1 cellular context compared by ENCODE assay signal in the genomic region with DNA sequence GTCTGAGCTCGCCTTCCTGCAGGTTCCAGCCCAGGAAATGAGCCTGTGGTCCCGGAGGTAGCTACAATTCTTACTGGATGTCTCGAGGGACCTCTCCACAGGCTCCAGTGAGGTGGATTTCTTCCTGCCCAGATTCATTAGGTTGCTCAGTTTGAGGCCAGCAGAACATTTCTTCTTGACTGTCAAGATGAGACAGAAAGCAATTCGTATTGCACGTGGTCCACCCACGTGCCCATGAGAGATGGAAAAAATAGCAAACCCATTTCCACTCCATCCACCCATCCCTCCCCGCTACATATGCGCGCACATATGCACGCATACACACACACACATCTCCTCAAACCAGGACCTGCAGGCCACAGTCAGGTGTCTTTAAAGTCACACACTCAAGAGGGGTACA.
A peak's percentile ranks its signal among the peaks of the same experiment; 100 is the strongest.
TF ChIP-seq lines count a peak whose summit lies in the region.

No MANE protein-coding gene starts in this region.

TF ChIP-seq in HepG2, 621 proteins besides CTCF, POLR2A, EP300 and RAD21 (continued from another document):
- TF ChIP-seq, protein P1, sequence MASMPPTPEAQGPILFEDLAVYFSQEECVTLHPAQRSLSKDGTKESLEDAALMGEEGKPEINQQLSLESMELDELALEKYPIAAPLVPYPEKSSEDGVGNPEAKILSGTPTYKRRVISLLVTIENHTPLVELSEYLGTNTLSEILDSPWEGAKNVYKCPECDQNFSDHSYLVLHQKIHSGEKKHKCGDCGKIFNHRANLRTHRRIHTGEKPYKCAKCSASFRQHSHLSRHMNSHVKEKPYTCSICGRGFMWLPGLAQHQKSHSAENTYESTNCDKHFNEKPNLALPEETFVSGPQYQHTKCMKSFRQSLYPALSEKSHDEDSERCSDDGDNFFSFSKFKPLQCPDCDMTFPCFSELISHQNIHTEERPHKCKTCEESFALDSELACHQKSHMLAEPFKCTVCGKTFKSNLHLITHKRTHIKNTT (CRISPR knock-in tag; IDR thresholded peaks at IDR 0.05), result no peak
- TF ChIP-seq, protein P2, sequence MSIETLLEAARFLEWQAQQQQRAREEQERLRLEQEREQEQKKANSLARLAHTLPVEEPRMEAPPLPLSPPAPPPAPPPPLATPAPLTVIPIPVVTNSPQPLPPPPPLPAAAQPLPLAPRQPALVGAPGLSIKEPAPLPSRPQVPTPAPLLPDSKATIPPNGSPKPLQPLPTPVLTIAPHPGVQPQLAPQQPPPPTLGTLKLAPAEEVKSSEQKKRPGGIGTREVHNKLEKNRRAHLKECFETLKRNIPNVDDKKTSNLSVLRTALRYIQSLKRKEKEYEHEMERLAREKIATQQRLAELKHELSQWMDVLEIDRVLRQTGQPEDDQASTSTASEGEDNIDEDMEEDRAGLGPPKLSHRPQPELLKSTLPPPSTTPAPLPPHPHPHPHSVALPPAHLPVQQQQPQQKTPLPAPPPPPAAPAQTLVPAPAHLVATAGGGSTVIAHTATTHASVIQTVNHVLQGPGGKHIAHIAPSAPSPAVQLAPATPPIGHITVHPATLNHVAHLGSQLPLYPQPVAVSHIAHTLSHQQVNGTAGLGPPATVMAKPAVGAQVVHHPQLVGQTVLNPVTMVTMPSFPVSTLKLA (IDR thresholded peaks at IDR 0.05), result peak; percentile 60
- TF ChIP-seq, protein P3, sequence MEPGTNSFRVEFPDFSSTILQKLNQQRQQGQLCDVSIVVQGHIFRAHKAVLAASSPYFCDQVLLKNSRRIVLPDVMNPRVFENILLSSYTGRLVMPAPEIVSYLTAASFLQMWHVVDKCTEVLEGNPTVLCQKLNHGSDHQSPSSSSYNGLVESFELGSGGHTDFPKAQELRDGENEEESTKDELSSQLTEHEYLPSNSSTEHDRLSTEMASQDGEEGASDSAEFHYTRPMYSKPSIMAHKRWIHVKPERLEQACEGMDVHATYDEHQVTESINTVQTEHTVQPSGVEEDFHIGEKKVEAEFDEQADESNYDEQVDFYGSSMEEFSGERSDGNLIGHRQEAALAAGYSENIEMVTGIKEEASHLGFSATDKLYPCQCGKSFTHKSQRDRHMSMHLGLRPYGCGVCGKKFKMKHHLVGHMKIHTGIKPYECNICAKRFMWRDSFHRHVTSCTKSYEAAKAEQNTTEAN (CRISPR knock-in tag; conservative IDR thresholded peaks at IDR 0.05), result no peak
- TF ChIP-seq ZNF274 (CRISPR knock-in tag; IDR thresholded peaks at IDR 0.05) (no peak), STAT5B (CRISPR knock-in tag; IDR thresholded peaks at IDR 0.05) (no peak), ZNF547 (CRISPR knock-in tag; IDR thresholded peaks at IDR 0.05) (no peak)
